In genomic region chr2:37672104-37672869, GRCh38 we compare ENCODE assay signal across 8 cellular contexts. TPM values are rescaled to one million over a fixed set of nuclear protein-coding genes. Genes with fewer than 3 reads are reported as not detected.
A peak's percentile ranks its signal among the peaks of the same experiment; 100 is the strongest.
DNase-seq lines count a peak whose midpoint lies in the region; ATAC-seq, FAIRE-seq and TF ChIP-seq lines count a peak whose summit lies in the region.

No MANE protein-coding gene starts in this region.

- H3K36me3 ChIP-seq in body of pancreas (replicated peaks in 1 of 2; ENCODE audit: insufficient read depth in 1 of 2, low read depth in 2 of 2) (no peaks in the 10 kb centered on the region), iPS DF 6.9 (ENCODE audit: control insufficient read depth, insufficient read depth, low read length) (no peaks in the 10 kb centered on the region)

- peak overlapping the region; percentile 85 to 97 for H3K4me3 ChIP-seq in body of pancreas
- H3K4me3 ChIP-seq in iPS DF 6.9 (ENCODE audit: low read length): peak overlapping the region; percentile 97
- peak overlapping the region; percentile 92 for H3K4me3 ChIP-seq in skeletal muscle cell (ENCODE audit: low read depth, low read length)

- DNase-seq in GM18507 (ENCODE audit: extremely low spot score, insufficient read length, low read depth) (peak; percentile 60), NCI-H2029 (lab: John Stamatoyannopoulos, UW) (peak; percentile 68), T1000 (lab: John Stamatoyannopoulos, UW) (peak; percentile 52), body of pancreas (peak; percentile 76 to 85 (median 82)), iPS DF 6.9 (ENCODE audit: low read depth, low spot score) (peak; percentile 85), skeletal muscle cell (ENCODE audit: low read depth) (peak; percentile 71), NCI-H2107 treated with DMSO at 0.1 percent for 48 hours (lab: John Stamatoyannopoulos, UW; ENCODE audit: unreplicated experiment) (no peak)

- intact Hi-C loops in body of pancreas (cut with DNase I): no loop called here

- ATAC-seq in HG02870 (IDR thresholded peaks at IDR 0.05; ENCODE audit: unreplicated experiment) (peak; percentile 34), body of pancreas (peak; percentile 78)

- peak; percentile 82 for FAIRE-seq in GM18507 (lab: Jason Lieb, UNC)

- 1 to 3% methylated on average over 8 to 65 of the region's 69 CpGs for WGBS in body of pancreas, 2 donors
- WGBS in iPS DF 6.9 (ENCODE audit: insufficient coverage, insufficient read length): no CpG with 5 or more reads among the region's 69 CpGs

- no peak for TF ChIP-seq CTCF in body of pancreas (IDR thresholded peaks at IDR 0.05)

- H3K9me3 ChIP-seq in body of pancreas (no peaks in the 10 kb centered on the region), iPS DF 6.9 (ENCODE audit: control insufficient read depth, insufficient read depth, low read length) (no peaks in the 10 kb centered on the region)

- H3K27me3 ChIP-seq in body of pancreas: no peaks in the 10 kb centered on the region
- no peaks in the 10 kb centered on the region for H3K27me3 ChIP-seq in iPS DF 6.9 (ENCODE audit: control insufficient read depth, insufficient read depth, low read length)

- TF ChIP-seq POLR2A in body of pancreas (IDR thresholded peaks at IDR 0.05): peak; percentile 28 to 60 (median 59)

- peak overlapping the region; percentile 87 to 95 (median 92) for H3K27ac ChIP-seq in body of pancreas
- no peak overlapping the region for H3K27ac ChIP-seq in iPS DF 6.9 (ENCODE audit: low read length)

- H3K4me1 ChIP-seq in body of pancreas (peaks cover 20% of the 10 kb centered on the region), iPS DF 6.9 (ENCODE audit: control insufficient read depth, insufficient read depth, low read length) (no peaks in the 10 kb centered on the region; the same call in 1 of the 2 replicates)

RNA-seq across cellular contexts. Expression of gene CDC42EP3, which starts 0.8 kb away (rescaled TPM):
- total RNA-seq in body of pancreas: 1 to 10 TPM; 5.3 to 7.8 TPM
